In genomic region chr2:96507957-96508520, GRCh38 we compare ENCODE assay signal across 8 cellular contexts. TPM values are rescaled to one million over a fixed set of nuclear protein-coding genes. Genes with fewer than 3 reads are reported as not detected.
DNase-seq lines count a peak whose midpoint lies in the region; ATAC-seq and TF ChIP-seq lines count a peak whose summit lies in the region.

No MANE protein-coding gene starts in this region.

- DNase-seq in GM12864 (ENCODE audit: low read depth) (no peak), NCI-H226 (peak; percentile 45), coronary artery (ENCODE audit: low spot score) (peak; percentile 80), medulla oblongata (ENCODE audit: extremely low spot score) (peak; percentile 69)
- peak; percentile 85 for DNase-seq in activated CD4-positive, alpha-beta T cell treated with anti-CD3 and anti-CD28 coated beads, Interleukin-2, amount 10 ng/mL, durations not matched to agents 7 days and 5 days
- DNase-seq in stimulated activated CD8-positive, alpha-beta memory T cell treated with anti-CD3 and anti-CD28 coated beads, Interleukin-15, amount 100 ng/mL, for 1 hour (ENCODE audit: low read depth) = peak; percentile 85

- no peaks in the 10 kb centered on the region for H3K9me3 Mint-ChIP-seq in activated CD4-positive, alpha-beta T cell treated with anti-CD3 and anti-CD28 coated beads, Interleukin-2, amount 10 ng/mL, durations not matched to agents 7 days and 5 days

- no peaks in the 10 kb centered on the region for H3K36me3 Mint-ChIP-seq in activated CD4-positive, alpha-beta T cell treated with anti-CD3 and anti-CD28 coated beads, Interleukin-2, amount 10 ng/mL, durations not matched to agents 7 days and 5 days (ENCODE audit: low read depth)

- H3K27me3 Mint-ChIP-seq in activated CD4-positive, alpha-beta T cell treated with anti-CD3 and anti-CD28 coated beads, Interleukin-2, amount 10 ng/mL, durations not matched to agents 7 days and 5 days = peaks cover 10% of the 10 kb centered on the region

- POLR2A ChIA-PET in activated CD4-positive, alpha-beta T cell treated with anti-CD3 and anti-CD28 coated beads, Interleukin-2, amount 10 ng/mL, durations not matched to agents 7 days and 5 days (lab: Charles Lee) = no interaction called here

- peak overlapping the region; percentile 46 for H3K27ac Mint-ChIP-seq in activated CD4-positive, alpha-beta T cell treated with anti-CD3 and anti-CD28 coated beads, Interleukin-2, amount 10 ng/mL, durations not matched to agents 7 days and 5 days

- H3K27ac ChIP-seq in coronary artery = no peak overlapping the region

- peak; percentile 43 for ATAC-seq in HG02763 (IDR thresholded peaks at IDR 0.05; ENCODE audit: unreplicated experiment)
- no peak for ATAC-seq in HG03378 (IDR thresholded peaks at IDR 0.05; ENCODE audit: unreplicated experiment)

- TF ChIP-seq CTCF in GM12864 (IDR thresholded peaks at IDR 0.05; ENCODE audit: low read depth, low read length, missing control alignments) = peak; percentile 88
- peak; percentile 100 for TF ChIP-seq CTCF in coronary artery (IDR thresholded peaks at IDR 0.05)

- peak overlapping the region; percentile 66 for H3K4me3 Mint-ChIP-seq in activated CD4-positive, alpha-beta T cell treated with anti-CD3 and anti-CD28 coated beads, Interleukin-2, amount 10 ng/mL, durations not matched to agents 7 days and 5 days

- peaks cover 26% of the 10 kb centered on the region for H3K4me1 Mint-ChIP-seq in activated CD4-positive, alpha-beta T cell treated with anti-CD3 and anti-CD28 coated beads, Interleukin-2, amount 10 ng/mL, durations not matched to agents 7 days and 5 days

- H3K4me3 ChIP-seq in GM12864 (ENCODE audit: low read depth, low read length) (peak overlapping the region; percentile 31), coronary artery (peak overlapping the region; percentile 64)

- CTCF ChIA-PET in activated CD4-positive, alpha-beta T cell treated with anti-CD3 and anti-CD28 coated beads, Interleukin-2, amount 10 ng/mL, durations not matched to agents 7 days and 5 days (lab: Charles Lee) = interaction anchor here (0.8 to 6.4 kb wide), 13 partner anchors 10 to 254 kb away, joined by 3 to 57 read pairs (median 5); partner anchors contain the start of gene NCAPH

RNA-seq across cellular contexts. Expression of gene NEURL3, which starts 2.9 kb away (rescaled TPM):
- total RNA-seq in activated CD4-positive, alpha-beta T cell treated with anti-CD3 and anti-CD28 coated beads, Interleukin-2, amount 10 ng/mL, durations not matched to agents 7 days and 5 days = under 1 TPM; 0.22 to 0.27 TPM

RNA-seq across cellular contexts. Expression of gene ARID5A, which starts 28.5 kb away (rescaled TPM):
- total RNA-seq in activated CD4-positive, alpha-beta T cell treated with anti-CD3 and anti-CD28 coated beads, Interleukin-2, amount 10 ng/mL, durations not matched to agents 7 days and 5 days = 10 to 100 TPM; 47.2 to 50.5 TPM
